7 cellular contexts compared by ENCODE assay signal in the genomic region with DNA sequence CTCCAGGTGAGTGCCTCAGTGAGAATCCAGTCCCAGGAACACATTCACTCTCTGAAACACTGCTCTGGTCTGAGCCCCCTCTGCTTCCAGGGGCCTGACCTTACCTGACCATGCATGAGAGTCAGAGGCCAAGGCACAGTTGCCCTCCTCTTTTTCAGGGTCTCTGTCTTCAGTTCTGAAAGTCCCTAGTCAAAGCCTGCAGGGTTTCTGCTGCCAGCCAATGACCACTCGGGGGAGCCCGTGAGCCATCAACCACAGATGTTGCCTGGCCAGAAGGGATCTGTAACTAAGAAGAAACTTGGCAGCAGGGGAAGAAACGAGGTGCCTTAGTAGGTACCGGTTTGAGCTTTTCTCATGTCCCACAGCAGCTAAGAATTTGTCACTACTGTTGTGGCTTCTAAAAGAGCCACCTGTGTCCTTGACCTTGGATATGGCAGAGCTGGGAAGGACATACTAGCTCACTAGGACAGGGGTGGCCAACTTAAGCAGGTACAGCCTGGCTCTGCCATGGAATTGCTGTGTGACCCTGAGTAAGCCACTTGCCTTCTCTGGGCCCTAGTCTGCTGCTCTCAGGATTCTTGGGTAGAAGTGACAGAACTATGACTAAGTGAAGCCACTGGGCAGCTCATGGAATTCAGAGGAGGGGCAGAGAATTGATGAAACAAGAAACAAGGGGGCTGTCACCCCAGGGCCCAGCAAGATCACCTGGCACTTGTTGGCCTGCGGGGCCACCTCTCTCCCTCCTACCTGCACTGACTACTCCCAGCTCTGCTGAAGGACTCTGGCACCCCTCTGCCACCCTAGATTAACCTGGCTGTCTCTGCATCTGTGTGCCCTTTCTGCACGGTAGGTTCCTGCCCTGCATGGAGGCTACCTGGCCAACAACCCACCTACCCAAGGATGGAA.
A peak's percentile ranks its signal among the peaks of the same experiment; 100 is the strongest.
DNase-seq lines count a peak whose midpoint lies in the region; ATAC-seq and TF ChIP-seq lines count a peak whose summit lies in the region.

No MANE protein-coding gene starts in this region.

- H3K9me3 ChIP-seq in Peyer's patch (no peaks in the 10 kb centered on the region), gastroesophageal sphincter (no peaks in the 10 kb centered on the region), osteoblast (ENCODE audit: low read depth, low read length) (no peaks in the 10 kb centered on the region), thyroid gland (no peaks in the 10 kb centered on the region)

- H3K27me3 ChIP-seq in Peyer's patch (no peaks in the 10 kb centered on the region), gastroesophageal sphincter (peaks cover 18% of the 10 kb centered on the region), osteoblast (ENCODE audit: insufficient read depth, low read length) (peaks cover 10% of the 10 kb centered on the region), thyroid gland (no peaks in the 10 kb centered on the region)

- peaks cover 0 to 14% (median 0%) of the 10 kb centered on the region in 4 donors for H3K4me1 ChIP-seq in Peyer's patch
- H3K4me1 ChIP-seq in gastroesophageal sphincter = peaks cover 0 to 26% (median 7%) of the 10 kb centered on the region in 3 donors
- H3K4me1 ChIP-seq in osteoblast (ENCODE audit: insufficient read depth, low read length) = no peaks in the 10 kb centered on the region
- peaks cover 4 to 11% of the 10 kb centered on the region in 2 donors for H3K4me1 ChIP-seq in thyroid gland

- DNase-seq in HUDEP-2 (lab: John Stamatoyannopoulos, UW; ENCODE audit: unreplicated experiment in 76 of 76) = peak in 54 of 76 experiments; percentile 5 to 72 (median 31)
- DNase-seq in Peyer's patch = peak; percentile 57 to 87 (median 85)
- peak; percentile 82 for DNase-seq in activated effector memory CD4-positive, alpha-beta T cell treated with anti-CD3 and anti-CD28 coated beads, Interleukin-2, amount 50 U/mL, for 16 hours
- DNase-seq in osteoblast (ENCODE audit: insufficient read length, low spot score, missing footprints) = peak; percentile 92
- DNase-seq in thyroid gland = peak; percentile 75 to 86

- intact Hi-C loops in thyroid gland (cut with DNase I) = loop anchor here (2.0 kb wide), 1 partner anchor 384 kb away; no protein-coding TSS in a partner anchor

- no peak overlapping the region for H3K4me2 ChIP-seq in osteoblast (ENCODE audit: insufficient read depth, low read length)

- H3K36me3 ChIP-seq in Peyer's patch = no peaks in the 10 kb centered on the region
- H3K36me3 ChIP-seq in gastroesophageal sphincter = no peaks in the 10 kb centered on the region
- no peaks in the 10 kb centered on the region for H3K36me3 ChIP-seq in osteoblast (ENCODE audit: insufficient read depth, low read length)
- no peaks in the 10 kb centered on the region for H3K36me3 ChIP-seq in thyroid gland

- H4K20me1 ChIP-seq in osteoblast (ENCODE audit: insufficient read depth, low read length) = peaks cover 2% of the 10 kb centered on the region

- TF ChIP-seq EP300 in gastroesophageal sphincter (IDR thresholded peaks at IDR 0.05) = no peak

- no peaks in the 10 kb centered on the region for H3K79me2 ChIP-seq in osteoblast (ENCODE audit: insufficient read depth, low read length)

- TF ChIP-seq CTCF in GM12872 (IDR thresholded peaks at IDR 0.05; ENCODE audit: insufficient read depth, low read depth, low read length) = peak; percentile 93
- peak; percentile 15 to 82 (median 76) for TF ChIP-seq CTCF in Peyer's patch (IDR thresholded peaks at IDR 0.05)
- peak; percentile 81 to 89 (median 82) for TF ChIP-seq CTCF in gastroesophageal sphincter (IDR thresholded peaks at IDR 0.05)
- TF ChIP-seq CTCF in osteoblast (IDR thresholded peaks at IDR 0.05; ENCODE audit: extremely low read depth, low read depth, low read length) = peak; percentile 92
- peak; percentile 65 to 89 (median 69) for TF ChIP-seq CTCF in thyroid gland (IDR thresholded peaks at IDR 0.05)

- TF ChIP-seq POLR2A in Peyer's patch (IDR thresholded peaks at IDR 0.05) = no peak
- no peak for TF ChIP-seq POLR2A in gastroesophageal sphincter (IDR thresholded peaks at IDR 0.05)
- TF ChIP-seq POLR2A in thyroid gland (IDR thresholded peaks at IDR 0.05) = no peak

- H3K27ac ChIP-seq in Peyer's patch = no peak overlapping the region
- H3K27ac ChIP-seq in gastroesophageal sphincter = no peak overlapping the region
- H3K27ac ChIP-seq in osteoblast (ENCODE audit: low read depth, low read length) = no peak overlapping the region
- no peak overlapping the region for H3K27ac ChIP-seq in thyroid gland

- peak; percentile 73 for ATAC-seq in gastroesophageal sphincter

- no peak overlapping the region for H2AFZ ChIP-seq in osteoblast (ENCODE audit: low read length)

- H3K4me3 ChIP-seq in Peyer's patch (no peak overlapping the region), gastroesophageal sphincter (no peak overlapping the region), osteoblast (ENCODE audit: insufficient read depth, low read length) (no peak overlapping the region), thyroid gland (replicated peaks in 1 of 3) (no peak overlapping the region)

- 0 to 18% methylated on average over 3 to 6 of the region's 6 CpGs for WGBS in gastroesophageal sphincter (ENCODE audit: low coverage in 1 of 2), 2 donors
- WGBS in thyroid gland, 2 donors = 26 to 32% methylated on average over 6 of the region's 6 CpGs

Comparison
In these comparisons a context has a peak if more than half of its experiments do, and no peak if none do; other contexts are left out.
1. DNase-seq: peak in every context shown above with its lines; median percentile 92 in osteoblast; 85 in Peyer's patch; 82 in activated effector memory CD4-positive, alpha-beta T cell treated with anti-CD3 and anti-CD28 coated beads, Interleukin-2, amount 50 U/mL, for 16 hours; 80 in thyroid gland; 31 in HUDEP-2.